Comparison of ENCODE assay signal across 6 cellular contexts in genomic region chr6:114133816-114134215, GRCh38.
"Had no signal": no experiment of that assay in that cellular context is flagged by ENCODE, and none has a peak within 500 bp of the region (broad histone marks: within the 10 kb centered on the region; RNA-seq: fewer than 3 reads in every experiment).

No MANE protein-coding gene starts in this region.

- ATAC-seq: HepG2, K562 had no signal

- H3K36me3 Mint-ChIP-seq: IgD-negative memory B cell had no signal

- H3K27ac Mint-ChIP-seq: IgD-negative memory B cell had no signal

- H3K4me3 ChIP-seq: K562 had no signal

- H3K4me1 Mint-ChIP-seq: IgD-negative memory B cell had no signal

- H3K9me3 Mint-ChIP-seq: IgD-negative memory B cell had no signal

- H3K27ac ChIP-seq: HL-60 had no signal

- H3K4me3 Mint-ChIP-seq: IgD-negative memory B cell had no signal

- DNase-seq: IMR-90, KBM-7 had no signal
